Comparison of ENCODE assay signal across 23 cellular contexts in genomic region chr2:18373664-18374063, GRCh38.
"Had no signal": no experiment of that assay in that cellular context is flagged by ENCODE, and none has a peak within 500 bp of the region (broad histone marks: within the 10 kb centered on the region; RNA-seq: fewer than 3 reads in every experiment).

No MANE protein-coding gene starts in this region.

- H3K4me3 ChIP-seq: heart left ventricle, right lobe of liver, stomach, transverse colon had no signal

- H3K4me1 Mint-ChIP-seq: activated B cell treated with CpG ODN at 0.5 μM for 24 hours; activated CD4-positive, alpha-beta T cell treated with anti-CD3 and anti-CD28 coated beads for 36 hours; activated naive CD4-positive, alpha-beta T cell treated with anti-CD3 and anti-CD28 coated beads, Interleukin-2, amount 50 U/mL, for 24 hours; stimulated activated memory B cell treated with anti-CD40 and anti-IgM and Interleukin-4, amounts not matched to agents 10 μg/mL and 1 μg/mL and 100 μg/mL, for 72 hours had no signal

- H3K9me3 Mint-ChIP-seq: activated B cell treated with CpG ODN at 0.5 μM for 24 hours; activated naive CD4-positive, alpha-beta T cell treated with anti-CD3 and anti-CD28 coated beads, Interleukin-2, amount 50 U/mL, for 24 hours; activated T-cell treated with anti-CD3 and anti-CD28 coated beads, Interleukin-2, amount 50 U/mL, for 4 hours; activated T-helper 2 cell treated with anti-CD3 and anti-CD28 coated beads, Interferon-gamma antibody, Interleukin-2, Interleukin-4, amounts not matched to agents 10 μg/mL and 5 μg/mL and 100 μg/mL, durations not matched to agents 14 hours and 24 hours and 36 hours; dendritic cell treated with granulocyte-macrophage colony-stimulating factor and Interleukin-4, amounts not matched to agents 40 ng/mL and 50 ng/mL, for 4 days; memory B cell; stimulated activated memory B cell treated with anti-CD40 and anti-IgM and Interleukin-4, amounts not matched to agents 10 μg/mL and 1 μg/mL and 100 μg/mL, for 72 hours; T-helper 1 cell treated with Interleukin-12 subunit alpha and Interleukin-12 subunit beta and Interleukin-4 antibody, amounts not matched to agents 30 μg/mL and 1 μg/mL, for 36 hours had no signal

- H3K36me3 ChIP-seq: heart left ventricle, right lobe of liver, stomach, transverse colon had no signal

- H3K4me3 Mint-ChIP-seq: activated B cell treated with CpG ODN at 0.5 μM for 24 hours; activated CD4-positive, alpha-beta T cell treated with anti-CD3 and anti-CD28 coated beads for 36 hours; activated naive CD4-positive, alpha-beta T cell treated with anti-CD3 and anti-CD28 coated beads, Interleukin-2, amount 50 U/mL, for 24 hours; activated T-cell treated with anti-CD3 and anti-CD28 coated beads, Interleukin-2, amount 50 U/mL, for 4 hours; dendritic cell treated with granulocyte-macrophage colony-stimulating factor and Interleukin-4, amounts not matched to agents 40 ng/mL and 50 ng/mL, for 4 days; memory B cell; stimulated activated memory B cell treated with anti-CD40 and anti-IgM and Interleukin-4, amounts not matched to agents 10 μg/mL and 1 μg/mL and 100 μg/mL, for 72 hours; T-helper 1 cell treated with Interleukin-12 subunit alpha and Interleukin-12 subunit beta and Interleukin-4 antibody, amounts not matched to agents 30 μg/mL and 1 μg/mL, for 36 hours had no signal

- H3K27me3 Mint-ChIP-seq: dendritic cell treated with granulocyte-macrophage colony-stimulating factor and Interleukin-4, amounts not matched to agents 40 ng/mL and 50 ng/mL, for 4 days had no signal

- DNase-seq: activated B cell treated with CpG ODN at 0.5 μM for 24 hours; activated CD4-positive, alpha-beta T cell treated with anti-CD3 and anti-CD28 coated beads for 36 hours; activated CD4-positive, alpha-beta T cell treated with anti-CD3 and anti-CD28 coated beads, Interleukin-2, amount 50 U/mL, for 48 hours; activated CD8-positive, alpha-beta memory T cell treated with anti-CD3 and anti-CD28 coated beads, Interleukin-2, amount 50 U/mL, for 48 hours; activated T-cell treated with anti-CD3 and anti-CD28 coated beads, Interleukin-2, amount 50 U/mL, for 4 hours; aorta; cerebellar nuclear complex; effector CD4-positive, alpha-beta T cell; erythroblast; heart left ventricle; left colon; nucleus accumbens; right lobe of liver; small intestine; stomach; T1000; transverse colon had no signal

- H3K27ac ChIP-seq: right lobe of liver, stomach, transverse colon had no signal

- H3K9me3 ChIP-seq: heart left ventricle, right lobe of liver, stomach, transverse colon had no signal

- H3K27ac Mint-ChIP-seq: activated B cell treated with CpG ODN at 0.5 μM for 24 hours; activated CD4-positive, alpha-beta T cell treated with anti-CD3 and anti-CD28 coated beads for 36 hours; activated naive CD4-positive, alpha-beta T cell treated with anti-CD3 and anti-CD28 coated beads, Interleukin-2, amount 50 U/mL, for 24 hours; activated T-helper 2 cell treated with anti-CD3 and anti-CD28 coated beads, Interferon-gamma antibody, Interleukin-2, Interleukin-4, amounts not matched to agents 10 μg/mL and 5 μg/mL and 100 μg/mL, durations not matched to agents 14 hours and 24 hours and 36 hours; dendritic cell treated with granulocyte-macrophage colony-stimulating factor and Interleukin-4, amounts not matched to agents 40 ng/mL and 50 ng/mL, for 4 days; memory B cell; stimulated activated memory B cell treated with anti-CD40 and anti-IgM and Interleukin-4, amounts not matched to agents 10 μg/mL and 1 μg/mL and 100 μg/mL, for 72 hours; T-helper 1 cell treated with Interleukin-12 subunit alpha and Interleukin-12 subunit beta and Interleukin-4 antibody, amounts not matched to agents 30 μg/mL and 1 μg/mL, for 36 hours had no signal

- H3K27me3 ChIP-seq: right lobe of liver, stomach, transverse colon had no signal

- H3K36me3 Mint-ChIP-seq: activated naive CD4-positive, alpha-beta T cell treated with anti-CD3 and anti-CD28 coated beads, Interleukin-2, amount 50 U/mL, for 24 hours; memory B cell; stimulated activated memory B cell treated with anti-CD40 and anti-IgM and Interleukin-4, amounts not matched to agents 10 μg/mL and 1 μg/mL and 100 μg/mL, for 72 hours had no signal

- ATAC-seq: activated CD4-positive, alpha-beta T cell treated with anti-CD3 and anti-CD28 coated beads for 36 hours; activated T-cell treated with anti-CD3 and anti-CD28 coated beads, Interleukin-2, amount 50 U/mL, for 4 hours; heart left ventricle; left colon; right lobe of liver; stimulated activated memory B cell treated with anti-CD40 and anti-IgM and Interleukin-4, amounts not matched to agents 10 μg/mL and 1 μg/mL and 100 μg/mL, for 72 hours had no signal

- H3K4me1 ChIP-seq: right lobe of liver, stomach, transverse colon had no signal
